ENCODE assay signal across 19 cellular contexts in the genomic region with DNA sequence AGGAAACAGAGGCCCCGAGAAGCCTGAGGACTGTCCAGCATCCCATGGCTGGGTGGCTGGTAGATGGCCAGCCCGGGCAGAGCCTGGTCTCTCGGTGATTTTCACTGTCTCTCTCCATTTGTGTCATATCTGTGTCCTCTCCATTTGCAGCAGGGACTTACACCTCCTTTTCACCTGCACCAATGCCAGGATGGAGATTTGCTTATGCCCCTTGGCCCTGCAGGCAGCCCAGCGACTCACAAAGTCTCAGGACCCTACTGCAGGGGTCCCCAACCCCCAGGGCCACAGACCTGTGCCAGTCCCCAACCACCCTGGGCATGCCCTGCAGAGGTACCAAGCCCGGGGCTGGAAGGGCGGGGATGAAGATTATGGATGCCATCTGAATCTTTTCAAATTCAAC.
DNase-seq lines count a peak whose midpoint lies in the region; ATAC-seq, FAIRE-seq and TF ChIP-seq lines count a peak whose summit lies in the region.
"Had no signal": no experiment of that assay in that cellular context is flagged by ENCODE, and none has a peak within 500 bp of the region (broad histone marks: within the 10 kb centered on the region; RNA-seq: fewer than 3 reads in every experiment).

No MANE protein-coding gene starts in this region.

- FAIRE-seq in H1 (lab: Jason Lieb, UNC) (no peak), D721Med (lab: Jason Lieb, UNC) (no peak)
- FAIRE-seq: GM12892, GM18507 had no signal

- no peaks in the 10 kb centered on the region for H3K36me3 Mint-ChIP-seq in activated CD8-positive, alpha-beta T cell treated with anti-CD3 and anti-CD28 coated beads, Interleukin-2, amount 10 ng/mL, durations not matched to agents 7 days and 5 days (ENCODE audit: low read depth)
- no peaks in the 10 kb centered on the region for H3K36me3 Mint-ChIP-seq in activated CD8-positive, alpha-beta T cell treated with anti-CD3 and anti-CD28 coated beads for 36 hours (ENCODE audit: low read depth)
- H3K36me3 Mint-ChIP-seq: CD4-positive, CD25-positive, alpha-beta regulatory T cell had no signal

- no peak for TF ChIP-seq RAD21 in H1 (IDR thresholded peaks at IDR 0.05 in 1 of 2, conservative IDR thresholded peaks at IDR 0.05 in 1 of 2; ENCODE audit: low read depth in 2 of 2, low read length in 2 of 2)

- H3K36me3 ChIP-seq in BLaER1 (no peaks in the 10 kb centered on the region), KOPT-K1 (ENCODE audit: insufficient read depth, low read length) (no peaks in the 10 kb centered on the region), H1 (ENCODE audit: control insufficient read depth in 2 of 4, insufficient read depth in 4 of 4, low read length in 3 of 4) (no peaks in the 10 kb centered on the region)

- CTCF ChIA-PET in activated CD8-positive, alpha-beta T cell treated with anti-CD3 and anti-CD28 coated beads, Interleukin-2, amount 10 ng/mL, durations not matched to agents 7 days and 5 days (lab: Charles Lee), result no interaction called here
- CTCF ChIA-PET in activated CD8-positive, alpha-beta T cell treated with anti-CD3 and anti-CD28 coated beads for 36 hours (lab: Charles Lee), result no interaction called here
- CTCF ChIA-PET in H1 (lab: Charles Lee; ENCODE audit: partially characterized antibody), result interaction anchor here (1.2 kb wide), 1 partner anchor 15 kb away, joined by 4 read pairs; no protein-coding TSS in a partner anchor

- no peak for ATAC-seq in activated CD8-positive, alpha-beta T cell treated with anti-CD3 and anti-CD28 coated beads, Interleukin-2, amount 10 ng/mL, durations not matched to agents 7 days and 5 days
- ATAC-seq in activated CD8-positive, alpha-beta T cell treated with anti-CD3 and anti-CD28 coated beads for 36 hours, result no peak

- H2BK120ac ChIP-seq in H1 (replicated peaks; ENCODE audit: low read depth, low read length), result no peak overlapping the region

- 92% methylated on average over 6 of the region's 6 CpGs; no CpG with 5 or more reads in 1 of the 2 experiments for WGBS in H1 (ENCODE audit: extremely low coverage in 1 of 2, insufficient coverage in 1 of 2, insufficient read length in 1 of 2, insufficient replicate concordance in 2 of 2, low coverage in 1 of 2, low lambda C conversion rate in 2 of 2, missing lambda C conversion rate in 1 of 2), 2 experiments

- no peak overlapping the region for H2BK12ac ChIP-seq in H1 (ENCODE audit: low read depth, low read length)

- H2BK20ac ChIP-seq in H1 (ENCODE audit: low read length), result no peak overlapping the region

- H3K9ac ChIP-seq in BLaER1 (no peak overlapping the region), H1 (replicated peaks in 1 of 4; ENCODE audit: extremely low read depth in 1 of 4, low read depth in 3 of 4, low read length in 3 of 4) (no peak overlapping the region)

- no peak for TF ChIP-seq POLR2A in H1 (IDR thresholded peaks at IDR 0.05; ENCODE audit: control extremely low read depth in 1 of 2, low read depth in 2 of 2, low read length in 2 of 2)

- peaks cover 37% of the 10 kb centered on the region for H3K4me1 ChIP-seq in BLaER1
- H3K4me1 ChIP-seq in H1 (replicated peaks in 1 of 4; ENCODE audit: control insufficient read depth in 3 of 4, insufficient read depth in 4 of 4, low read length in 3 of 4), result peaks cover 0 to 22% (median 11%) of the 10 kb centered on the region in 4 experiments; a peak in 6 of 7 replicates

- no peaks in the 10 kb centered on the region for H3K79me1 ChIP-seq in H1 (ENCODE audit: low read depth, low read length)

- H3K4me2 ChIP-seq in BLaER1, result peak overlapping the region; percentile 83
- no peak overlapping the region for H3K4me2 ChIP-seq in H1 (ENCODE audit: insufficient read depth in 1 of 2, low read depth in 2 of 2, low read length in 2 of 2)
- H3K4me2 ChIP-seq: GM23338 had no signal

- no peak overlapping the region for H3K4me3 Mint-ChIP-seq in activated CD8-positive, alpha-beta T cell treated with anti-CD3 and anti-CD28 coated beads, Interleukin-2, amount 10 ng/mL, durations not matched to agents 7 days and 5 days
- H3K4me3 Mint-ChIP-seq in activated CD8-positive, alpha-beta T cell treated with anti-CD3 and anti-CD28 coated beads for 36 hours, result no peak overlapping the region
- H3K4me3 Mint-ChIP-seq: CD4-positive, CD25-positive, alpha-beta regulatory T cell; GM23338 had no signal

- DNase-seq in activated CD8-positive, alpha-beta T cell treated with anti-CD3 and anti-CD28 coated beads, Interleukin-2, amount 10 ng/mL, durations not matched to agents 7 days and 5 days, result no peak
- DNase-seq in activated CD8-positive, alpha-beta T cell treated with anti-CD3 and anti-CD28 coated beads for 36 hours, result no peak
- DNase-seq in H1 (ENCODE audit: low read depth in 1 of 2, low spot score in 2 of 2) (no peak), retina (no peak), D721Med (ENCODE audit: insufficient read length, low spot score) (no peak), NCI-H2227 (lab: John Stamatoyannopoulos, UW; ENCODE audit: unreplicated experiment) (no peak)
- DNase-seq: 8988T; C1 segment of cervical spinal cord; Caco-2; CD4-positive, CD25-positive, alpha-beta regulatory T cell; DMS153; DMS79; GDM1; H7 had no signal

- no peak overlapping the region for H3K27ac ChIP-seq in BLaER1
- H3K27ac ChIP-seq in KOPT-K1 (ENCODE audit: low read depth, low read length, poor library complexity, severe bottlenecking), result peak overlapping the region; percentile 29
- H3K27ac ChIP-seq in H1 (ENCODE audit: low read depth, low read length), result no peak overlapping the region

- no peak for TF ChIP-seq EP300 in H1 (IDR thresholded peaks at IDR 0.05; ENCODE audit: borderline replicate concordance in 1 of 2, low read depth in 2 of 2, low read length in 2 of 2)

- no peaks in the 10 kb centered on the region for H3K9me3 ChIP-seq in BLaER1
- H3K9me3 ChIP-seq in KOPT-K1 (ENCODE audit: insufficient read depth, low read length, poor library complexity, severe bottlenecking), result no peaks in the 10 kb centered on the region
- no peaks in the 10 kb centered on the region for H3K9me3 ChIP-seq in H1 (ENCODE audit: insufficient read depth in 2 of 2, low read depth in 1 of 2, low read length in 1 of 2)
- H3K9me3 ChIP-seq: Caco-2 had no signal

- no peak overlapping the region for H3K14ac ChIP-seq in H1 (ENCODE audit: insufficient read length)

- H3K27me3 Mint-ChIP-seq in activated CD8-positive, alpha-beta T cell treated with anti-CD3 and anti-CD28 coated beads, Interleukin-2, amount 10 ng/mL, durations not matched to agents 7 days and 5 days (ENCODE audit: low read depth), result no peaks in the 10 kb centered on the region
- no peaks in the 10 kb centered on the region for H3K27me3 Mint-ChIP-seq in activated CD8-positive, alpha-beta T cell treated with anti-CD3 and anti-CD28 coated beads for 36 hours

- no peak overlapping the region for H3K56ac ChIP-seq in H1 (replicated peaks; ENCODE audit: insufficient read length, low read depth, low read length)

- TF ChIP-seq CTCF in activated CD8-positive, alpha-beta T cell treated with anti-CD3 and anti-CD28 coated beads for 36 hours (IDR thresholded peaks at IDR 0.05), result no peak
- TF ChIP-seq CTCF in H1 (IDR thresholded peaks at IDR 0.05; ENCODE audit: control extremely low read depth in 1 of 3, insufficient read depth in 1 of 3, low read depth in 1 of 3, low read length in 3 of 3) (no peak), D721Med (IDR thresholded peaks at IDR 0.05; ENCODE audit: insufficient read depth, missing control alignments) (no peak)

- H2AK5ac ChIP-seq in H1 (ENCODE audit: low read depth, low read length), result no peak overlapping the region

- H2BK5ac ChIP-seq in H1 (ENCODE audit: low read depth, low read length), result no peak overlapping the region

- H3K9me3 Mint-ChIP-seq in activated CD8-positive, alpha-beta T cell treated with anti-CD3 and anti-CD28 coated beads, Interleukin-2, amount 10 ng/mL, durations not matched to agents 7 days and 5 days (ENCODE audit: insufficient read depth), result no peaks in the 10 kb centered on the region
- no peaks in the 10 kb centered on the region for H3K9me3 Mint-ChIP-seq in activated CD8-positive, alpha-beta T cell treated with anti-CD3 and anti-CD28 coated beads for 36 hours
- H3K9me3 Mint-ChIP-seq: CD4-positive, CD25-positive, alpha-beta regulatory T cell; GM23338 had no signal

- H4K91ac ChIP-seq in H1 (replicated peaks; ENCODE audit: insufficient read length, low read length), result no peak overlapping the region

- intact Hi-C loops in activated CD8-positive, alpha-beta T cell treated with anti-CD3 and anti-CD28 coated beads for 36 hours (cut with micrococcal nuclease), result no loop called here

- H3K4me1 Mint-ChIP-seq in activated CD8-positive, alpha-beta T cell treated with anti-CD3 and anti-CD28 coated beads, Interleukin-2, amount 10 ng/mL, durations not matched to agents 7 days and 5 days (ENCODE audit: low read depth), result peaks cover 66% of the 10 kb centered on the region
- H3K4me1 Mint-ChIP-seq in activated CD8-positive, alpha-beta T cell treated with anti-CD3 and anti-CD28 coated beads for 36 hours (ENCODE audit: low read depth), result peaks cover 38% of the 10 kb centered on the region

- no peak overlapping the region for H4K5ac ChIP-seq in H1 (ENCODE audit: insufficient read length, low read depth, low read length)

- no peaks in the 10 kb centered on the region for H3K79me2 ChIP-seq in H1 (ENCODE audit: control insufficient read depth in 1 of 2, insufficient read depth in 2 of 2, low read length in 2 of 2)

- H2BK15ac ChIP-seq in H1 (ENCODE audit: low read length), result no peak overlapping the region

- H3K4me3 ChIP-seq in BLaER1 (no peak overlapping the region), H1 (ENCODE audit: extremely low read depth in 1 of 4, insufficient read depth in 2 of 4, low read depth in 3 of 4, low read length in 4 of 4) (no peak overlapping the region)
- H3K4me3 ChIP-seq: GM23338 had no signal

- H3K23ac ChIP-seq in H1 (ENCODE audit: insufficient read length), result no peak overlapping the region

- H4K20me1 ChIP-seq in BLaER1 (no peaks in the 10 kb centered on the region), H1 (replicated peaks in 1 of 2; ENCODE audit: control insufficient read depth in 1 of 2, insufficient read depth in 2 of 2, low read length in 2 of 2) (no peaks in the 10 kb centered on the region)

- POLR2A ChIA-PET in activated CD8-positive, alpha-beta T cell treated with anti-CD3 and anti-CD28 coated beads, Interleukin-2, amount 10 ng/mL, durations not matched to agents 7 days and 5 days (lab: Charles Lee), result no interaction called here
- POLR2A ChIA-PET in activated CD8-positive, alpha-beta T cell treated with anti-CD3 and anti-CD28 coated beads for 36 hours (lab: Charles Lee), result interaction anchor here (1.0 kb wide), 1 partner anchor 95 kb away, joined by 3 read pairs; no protein-coding TSS in a partner anchor
- POLR2A ChIA-PET in H1 (lab: Charles Lee; ENCODE audit: partially characterized antibody), result no interaction called here

- H3K27me3 ChIP-seq in BLaER1 (no peaks in the 10 kb centered on the region), H1 (replicated peaks in 1 of 4; ENCODE audit: control insufficient read depth in 3 of 4, extremely low read depth in 1 of 4, insufficient read depth in 3 of 4, low read length in 3 of 4) (peaks cover 0 to 2% (median 0%) of the 10 kb centered on the region in 4 experiments; a peak in 1 of 7 replicates)

- no peak overlapping the region for H3K18ac ChIP-seq in H1 (ENCODE audit: extremely low read depth, low read length)

- H4K8ac ChIP-seq in H1 (ENCODE audit: extremely low read depth, insufficient read depth, low read length), result peak overlapping the region; percentile 69

- H3K27ac Mint-ChIP-seq in activated CD8-positive, alpha-beta T cell treated with anti-CD3 and anti-CD28 coated beads, Interleukin-2, amount 10 ng/mL, durations not matched to agents 7 days and 5 days, result peak overlapping the region; percentile 89
- H3K27ac Mint-ChIP-seq in activated CD8-positive, alpha-beta T cell treated with anti-CD3 and anti-CD28 coated beads for 36 hours, result no peak overlapping the region
- H3K27ac Mint-ChIP-seq: GM23338 had no signal

- no peaks in the 10 kb centered on the region; the same call in 1 of the 2 replicates for H3K23me2 ChIP-seq in H1 (ENCODE audit: low read depth, low read length)

- H3K4ac ChIP-seq in H1 (replicated peaks; ENCODE audit: insufficient read length, low read depth, low read length), result no peak overlapping the region

- no peak overlapping the region for H2AFZ ChIP-seq in H1 (ENCODE audit: low read length)
